ENCODE assay signal across 9 cellular contexts in genomic region chr4:123671633-123672404, GRCh38.
A peak's percentile ranks its signal among the peaks of the same experiment; 100 is the strongest.
DNase-seq lines count a peak whose midpoint lies in the region; ATAC-seq, FAIRE-seq and TF ChIP-seq lines count a peak whose summit lies in the region.
"Had no signal": no experiment of that assay in that cellular context is flagged by ENCODE, and none has a peak within 500 bp of the region (broad histone marks: within the 10 kb centered on the region; RNA-seq: fewer than 3 reads in every experiment).

No MANE protein-coding gene starts in this region.

- ATAC-seq in GM18498 (IDR thresholded peaks at IDR 0.05; ENCODE audit: unreplicated experiment) (peak; percentile 94), GM21360 (IDR thresholded peaks at IDR 0.05; ENCODE audit: unreplicated experiment) (peak; percentile 99), HG03280 (IDR thresholded peaks at IDR 0.05; ENCODE audit: unreplicated experiment) (peak; percentile 82), esophagus mucosa (no peak)

- H3K27ac Mint-ChIP-seq in astrocyte (ENCODE audit: unreplicated experiment), result no peak overlapping the region

- H3K79me2 ChIP-seq in astrocyte (ENCODE audit: insufficient read depth, low read length), result no peaks in the 10 kb centered on the region

- peaks cover 2% of the 10 kb centered on the region for H3K9me3 Mint-ChIP-seq in astrocyte (ENCODE audit: unreplicated experiment)

- H3K9me3 ChIP-seq in astrocyte (ENCODE audit: insufficient read depth, low read depth, low read length), result no peaks in the 10 kb centered on the region
- H3K9me3 ChIP-seq: esophagus muscularis mucosa had no signal

- no peak for FAIRE-seq in astrocyte (lab: Jason Lieb, UNC)

- H4K20me1 ChIP-seq in astrocyte (ENCODE audit: insufficient read depth, low read length), result no peaks in the 10 kb centered on the region

- H3K9ac ChIP-seq in astrocyte (ENCODE audit: low read length), result no peak overlapping the region

- no peak overlapping the region for H3K27ac ChIP-seq in astrocyte (ENCODE audit: low read depth, low read length)
- H3K27ac ChIP-seq: esophagus muscularis mucosa had no signal

- H3K4me3 ChIP-seq in astrocyte (ENCODE audit: insufficient read depth, low read depth, low read length), result no peak overlapping the region
- H3K4me3 ChIP-seq: esophagus muscularis mucosa had no signal

- no peaks in the 10 kb centered on the region for H3K36me3 ChIP-seq in astrocyte (ENCODE audit: insufficient read depth, low read length)
- H3K36me3 ChIP-seq: esophagus muscularis mucosa had no signal

- no peaks in the 10 kb centered on the region for H3K27me3 ChIP-seq in astrocyte (ENCODE audit: insufficient read depth, low read length)
- H3K27me3 ChIP-seq: esophagus muscularis mucosa had no signal

- H3K27me3 Mint-ChIP-seq in astrocyte (ENCODE audit: low read depth, unreplicated experiment), result no peaks in the 10 kb centered on the region

- no peaks in the 10 kb centered on the region for H3K4me1 Mint-ChIP-seq in astrocyte (ENCODE audit: low read depth, unreplicated experiment)

- no peaks in the 10 kb centered on the region for H3K4me1 ChIP-seq in astrocyte (ENCODE audit: insufficient read depth, low read length)

- H3K4me3 Mint-ChIP-seq in astrocyte (ENCODE audit: unreplicated experiment), result no peak overlapping the region

- no peaks in the 10 kb centered on the region for H3K36me3 Mint-ChIP-seq in astrocyte (ENCODE audit: low read depth, unreplicated experiment)

- DNase-seq in astrocyte (ENCODE audit: low read depth) (peak; percentile 19), superior temporal gyrus (ENCODE audit: extremely low spot score) (no peak), NCI-H82 treated with DMSO at 0.1 percent for 48 hours (lab: John Stamatoyannopoulos, UW; ENCODE audit: unreplicated experiment) (no peak), NCI-H1048 (lab: John Stamatoyannopoulos, UW) (no peak)

- no peak overlapping the region for H3K4me2 ChIP-seq in astrocyte (ENCODE audit: low read length)

- no peak overlapping the region for H2AFZ ChIP-seq in astrocyte (ENCODE audit: low read depth, low read length)

- no peak for TF ChIP-seq CTCF in astrocyte (IDR thresholded peaks at IDR 0.05; ENCODE audit: insufficient read depth, low read depth, low read length)
